In the genomic region with DNA sequence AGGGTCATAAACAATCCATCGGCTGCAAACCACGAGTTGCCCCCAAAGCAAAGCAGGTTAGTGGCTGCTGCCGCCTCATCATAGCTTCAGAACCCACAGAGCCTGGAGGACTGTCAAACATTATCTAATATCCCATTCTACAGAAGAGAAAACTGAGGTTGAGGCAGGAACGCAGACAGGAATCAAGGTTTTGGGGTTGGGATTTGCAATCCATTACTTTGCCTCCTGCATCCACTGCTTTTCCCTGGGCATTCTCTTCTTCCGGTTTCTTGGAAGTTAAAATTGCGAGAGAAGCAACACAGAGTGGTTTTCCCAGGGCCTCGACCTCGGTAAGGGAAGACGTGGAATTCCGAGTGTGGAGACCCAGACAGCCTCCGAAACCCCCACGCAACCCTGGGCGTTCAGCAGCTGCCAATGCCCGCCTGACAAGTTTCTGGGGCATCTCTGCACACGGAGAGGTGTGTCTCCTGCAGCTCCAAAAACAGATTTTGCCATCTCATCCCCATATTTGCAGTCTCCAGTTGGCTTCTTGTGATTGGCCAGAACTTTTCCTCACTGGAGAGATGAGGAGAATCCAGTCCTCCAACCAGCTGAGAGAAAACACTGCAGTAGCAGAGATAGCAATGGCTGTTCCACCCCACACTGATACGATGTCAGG, we compare ENCODE assay signal across 13 cellular contexts. TPM values are rescaled to one million over a fixed set of nuclear protein-coding genes. Genes with fewer than 3 reads are reported as not detected.
DNase-seq lines count a peak whose midpoint lies in the region; ATAC-seq and TF ChIP-seq lines count a peak whose summit lies in the region.
"Had no signal": no experiment of that assay in that cellular context is flagged by ENCODE, and none has a peak within 500 bp of the region (broad histone marks: within the 10 kb centered on the region; RNA-seq: fewer than 3 reads in every experiment).

No MANE protein-coding gene starts in this region.

- intact Hi-C loops in A673 (cut with micrococcal nuclease; ENCODE audit: unreplicated experiment): no loop called here
- intact Hi-C loops in ovary (cut with DNase I): no loop called here

- CTCF ChIA-PET in A673 (lab: Charles Lee): no interaction called here
- CTCF ChIA-PET in activated CD8-positive, alpha-beta memory T cell treated with anti-CD3 and anti-CD28 coated beads, Interleukin-2, amount 10 ng/mL, durations not matched to agents 7 days and 5 days (lab: Charles Lee): no interaction called here

- H3K79me2 ChIP-seq in GM23338 (replicated peaks; ENCODE audit: insufficient read depth): no peaks in the 10 kb centered on the region

- H3K27me3 ChIP-seq in A673 (replicated peaks; ENCODE audit: insufficient read depth, low read depth, low read length, poor library complexity) (no peaks in the 10 kb centered on the region), GM23338 (ENCODE audit: insufficient read depth) (peaks cover 21% of the 10 kb centered on the region), ovary (no peaks in the 10 kb centered on the region)
- H3K27me3 ChIP-seq: colonic mucosa had no signal

- peaks cover 11% of the 10 kb centered on the region for H3K4me1 Mint-ChIP-seq in GM23338
- H3K4me1 Mint-ChIP-seq in effector memory CD8-positive, alpha-beta T cell (ENCODE audit: low read depth in 2 of 2): peaks cover 4 to 5% of the 10 kb centered on the region in 2 donors
- peaks cover 2% of the 10 kb centered on the region for H3K4me1 Mint-ChIP-seq in activated CD8-positive, alpha-beta memory T cell treated with anti-CD3 and anti-CD28 coated beads, Interleukin-2, amount 10 ng/mL, durations not matched to agents 7 days and 5 days

- H3K27me3 Mint-ChIP-seq in GM23338 (ENCODE audit: insufficient read depth, low read depth, poor library complexity): peaks cover 9% of the 10 kb centered on the region
- H3K27me3 Mint-ChIP-seq in effector memory CD8-positive, alpha-beta T cell: peaks cover 42 to 57% of the 10 kb centered on the region in 2 donors
- peaks cover 30% of the 10 kb centered on the region for H3K27me3 Mint-ChIP-seq in activated CD8-positive, alpha-beta memory T cell treated with anti-CD3 and anti-CD28 coated beads, Interleukin-2, amount 10 ng/mL, durations not matched to agents 7 days and 5 days

- peak overlapping the region; percentile 47 for H3K4me3 ChIP-seq in A673 (ENCODE audit: low read depth, low read length, poor library complexity, severe bottlenecking)
- H3K4me3 ChIP-seq in GM23338: peak overlapping the region; percentile 75; the same call in 1 of the 2 replicates
- H3K4me3 ChIP-seq in ovary: no peak overlapping the region

- peak overlapping the region; percentile 99 for H2AFZ ChIP-seq in GM23338

- H3K9me2 ChIP-seq in GM23338 (ENCODE audit: insufficient read depth): peaks cover 6% of the 10 kb centered on the region; the same call in 1 of the 2 replicates

- TF ChIP-seq POLR2A in ovary (IDR thresholded peaks at IDR 0.05): no peak

- DNase-seq in A673 (ENCODE audit: low spot score) (no peak), GM23338 (ENCODE audit: low spot score) (no peak), anterior cingulate cortex (lab: John Stamatoyannopoulos, UW) (peak in 46 of 58 donors; percentile 3 to 87 (median 27)), middle frontal gyrus (ENCODE audit: extremely low spot score, low spot score) (peak; percentile 33), ovary (no peak)
- no peak for DNase-seq in effector memory CD8-positive, alpha-beta T cell
- DNase-seq in activated CD8-positive, alpha-beta memory T cell treated with anti-CD3 and anti-CD28 coated beads, Interleukin-2, amount 10 ng/mL, durations not matched to agents 7 days and 5 days: no peak
- DNase-seq: activated CD4-positive, alpha-beta T cell treated with anti-CD3 and anti-CD28 coated beads for 1 hour; activated T-cell treated with anti-CD3 and anti-CD28 coated beads, Interleukin-2, amount 50 U/mL, for 1 hour; colonic mucosa had no signal

- H3K36me3 Mint-ChIP-seq in GM23338 (ENCODE audit: low read depth): no peaks in the 10 kb centered on the region
- H3K36me3 Mint-ChIP-seq in effector memory CD8-positive, alpha-beta T cell (ENCODE audit: insufficient read depth): no peaks in the 10 kb centered on the region
- H3K36me3 Mint-ChIP-seq in activated CD8-positive, alpha-beta memory T cell treated with anti-CD3 and anti-CD28 coated beads, Interleukin-2, amount 10 ng/mL, durations not matched to agents 7 days and 5 days: no peaks in the 10 kb centered on the region

- no peak for ATAC-seq in GM23338
- no peak for ATAC-seq in effector memory CD8-positive, alpha-beta T cell (replicated peaks)
- ATAC-seq in activated CD8-positive, alpha-beta memory T cell treated with anti-CD3 and anti-CD28 coated beads, Interleukin-2, amount 10 ng/mL, durations not matched to agents 7 days and 5 days: no peak
- no peak for ATAC-seq in HG02884 (IDR thresholded peaks at IDR 0.05; ENCODE audit: unreplicated experiment)
- ATAC-seq: left ventricle myocardium superior had no signal

- peak overlapping the region; percentile 91 for H3K4me2 ChIP-seq in GM23338
- H3K4me2 ChIP-seq: KMS-11 had no signal

- no peak overlapping the region for H3K27ac Mint-ChIP-seq in GM23338
- H3K27ac Mint-ChIP-seq in effector memory CD8-positive, alpha-beta T cell: no peak overlapping the region
- H3K27ac Mint-ChIP-seq in activated CD8-positive, alpha-beta memory T cell treated with anti-CD3 and anti-CD28 coated beads, Interleukin-2, amount 10 ng/mL, durations not matched to agents 7 days and 5 days: no peak overlapping the region

- POLR2A ChIA-PET in A673 (lab: Charles Lee; ENCODE audit: low non-redundant PET): no interaction called here

- H3K27ac ChIP-seq in A673 (ENCODE audit: low read depth, low read length, poor library complexity, severe bottlenecking) (no peak overlapping the region), GM23338 (ENCODE audit: low read depth) (no peak overlapping the region), ovary (no peak overlapping the region)
- H3K27ac ChIP-seq: colonic mucosa, KMS-11 had no signal

- WGBS in ovary, 3 donors: 77 to 92% (median 83%) methylated on average over 16 of the region's 16 CpGs

- no TSS peak for BruUV-seq in A673 (replicated peaks; lab: Mats Ljungman, UMichigan)

- H3K36me3 ChIP-seq in A673 (ENCODE audit: insufficient read depth, low read length, poor library complexity, severe bottlenecking): no peaks in the 10 kb centered on the region
- H3K36me3 ChIP-seq in GM23338 (ENCODE audit: insufficient read depth): no peaks in the 10 kb centered on the region
- no peaks in the 10 kb centered on the region for H3K36me3 ChIP-seq in ovary
- H3K36me3 ChIP-seq: colonic mucosa had no signal

- H3K9me3 ChIP-seq in A673 (ENCODE audit: low read depth, low read length, poor library complexity, severe bottlenecking): no peaks in the 10 kb centered on the region
- H3K9me3 ChIP-seq in ovary: no peaks in the 10 kb centered on the region
- H3K9me3 ChIP-seq: colonic mucosa had no signal

- H3K4me1 ChIP-seq in A673 (ENCODE audit: insufficient read depth, low read length, poor library complexity, severe bottlenecking) (peaks cover 5% of the 10 kb centered on the region), GM23338 (ENCODE audit: insufficient read depth) (peaks cover 12% of the 10 kb centered on the region; the same call in 1 of the 2 replicates), ovary (ENCODE audit: insufficient read depth) (no peaks in the 10 kb centered on the region)
- H3K4me1 ChIP-seq: colonic mucosa had no signal

- no peak for TF ChIP-seq CTCF in A673 (conservative IDR thresholded peaks at IDR 0.05; ENCODE audit: low read depth, low read length)
- no peak for TF ChIP-seq CTCF in GM23338 (conservative IDR thresholded peaks at IDR 0.05; ENCODE audit: low read depth in 2 of 2)
- TF ChIP-seq CTCF in ovary (IDR thresholded peaks at IDR 0.05): no peak

- TF ChIP-seq EP300 in ovary (IDR thresholded peaks at IDR 0.05): no peak

- H3K9me3 Mint-ChIP-seq in GM23338: no peaks in the 10 kb centered on the region
- peaks cover 0 to 1% of the 10 kb centered on the region in 2 donors for H3K9me3 Mint-ChIP-seq in effector memory CD8-positive, alpha-beta T cell
- H3K9me3 Mint-ChIP-seq in activated CD8-positive, alpha-beta memory T cell treated with anti-CD3 and anti-CD28 coated beads, Interleukin-2, amount 10 ng/mL, durations not matched to agents 7 days and 5 days (ENCODE audit: low read depth): no peaks in the 10 kb centered on the region

- H4K20me1 ChIP-seq in GM23338 (replicated peaks; ENCODE audit: insufficient read depth): no peaks in the 10 kb centered on the region

- no peaks in the 10 kb centered on the region for H3F3A ChIP-seq in GM23338 (replicated peaks; ENCODE audit: low read depth)

- H3K4me3 Mint-ChIP-seq in GM23338: peak overlapping the region; percentile 73
- no peak overlapping the region for H3K4me3 Mint-ChIP-seq in effector memory CD8-positive, alpha-beta T cell
- no peak overlapping the region for H3K4me3 Mint-ChIP-seq in activated CD8-positive, alpha-beta memory T cell treated with anti-CD3 and anti-CD28 coated beads, Interleukin-2, amount 10 ng/mL, durations not matched to agents 7 days and 5 days

TF ChIP-seq in GM23338, 12 proteins besides CTCF, POLR2A, EP300 and RAD21 (continues in another document):
- no peak for TF ChIP-seq CREB1 (CRISPR knock-in tag; IDR thresholded peaks at IDR 0.05; ENCODE audit: low read depth)
- no peak for TF ChIP-seq ZNF114 (CRISPR knock-in tag; IDR thresholded peaks at IDR 0.05)
- no peak for TF ChIP-seq STAT1 (IDR thresholded peaks at IDR 0.05; ENCODE audit: unreplicated experiment)
- no peak for TF ChIP-seq EZH2 (IDR thresholded peaks at IDR 0.05; ENCODE audit: low read depth, unreplicated experiment)
- TF ChIP-seq, protein P1, sequence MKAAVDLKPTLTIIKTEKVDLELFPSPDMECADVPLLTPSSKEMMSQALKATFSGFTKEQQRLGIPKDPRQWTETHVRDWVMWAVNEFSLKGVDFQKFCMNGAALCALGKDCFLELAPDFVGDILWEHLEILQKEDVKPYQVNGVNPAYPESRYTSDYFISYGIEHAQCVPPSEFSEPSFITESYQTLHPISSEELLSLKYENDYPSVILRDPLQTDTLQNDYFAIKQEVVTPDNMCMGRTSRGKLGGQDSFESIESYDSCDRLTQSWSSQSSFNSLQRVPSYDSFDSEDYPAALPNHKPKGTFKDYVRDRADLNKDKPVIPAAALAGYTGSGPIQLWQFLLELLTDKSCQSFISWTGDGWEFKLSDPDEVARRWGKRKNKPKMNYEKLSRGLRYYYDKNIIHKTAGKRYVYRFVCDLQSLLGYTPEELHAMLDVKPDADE (IDR thresholded peaks at IDR 0.05): no peak
- TF ChIP-seq EZH2phosphoT487 (IDR thresholded peaks at IDR 0.05; ENCODE audit: unreplicated experiment): no peak
- no peak for TF ChIP-seq POLR2AphosphoS5 (IDR thresholded peaks at IDR 0.05; ENCODE audit: low read depth)
- TF ChIP-seq ZNF331 (CRISPR knock-in tag; IDR thresholded peaks at IDR 0.05; ENCODE audit: low read depth): no peak

RNA-seq across cellular contexts. Expression of a gene that starts 45.5 kb away (rescaled TPM):
- total RNA-seq in A673 (2021) (5.0 and 5.8 TPM in 2 replicates), ovary (10 to 100 TPM in 5 of 7 donors, 1 to 10 TPM in 2; 5.1 to 19.8 (median 13.0) TPM)
- total RNA-seq in GM23338 (2014; rRNA removed; shearing (Covaris generic)): 0.78 and 1.3 TPM in 2 replicates
- polyA plus RNA-seq in GM23338 (2016; fragmentation: Nextera tagmentation; extraction: Ambion mirVana) (0.73 and 0.82 TPM in 2 replicates), ovary (1 to 10 TPM; 6.3 to 6.4 TPM)
- total RNA-seq in activated CD8-positive, alpha-beta memory T cell treated with anti-CD3 and anti-CD28 coated beads, Interleukin-2, amount 10 ng/mL, durations not matched to agents 7 days and 5 days: 1 to 10 TPM in 1 of 2 experiments, not detected in 1; 1.6 TPM

Comparison
In these comparisons a context has a peak if more than half of its experiments do, and no peak if none do; other contexts are left out.
1. DNase-seq: peak in anterior cingulate cortex (46 of 58) and middle frontal gyrus (single experiment); none in A673 (single experiment), GM23338 (single experiment), ovary (0 of 5), effector memory CD8-positive, alpha-beta T cell (0 of 3) and activated CD8-positive, alpha-beta memory T cell treated with anti-CD3 and anti-CD28 coated beads, Interleukin-2, amount 10 ng/mL, durations not matched to agents 7 days and 5 days (single experiment).